24 cellular contexts compared by ENCODE assay signal in genomic region chr2:216001612-216002215, GRCh38. TPM values are rescaled to one million over a fixed set of nuclear protein-coding genes. Genes with fewer than 3 reads are reported as not detected.
DNase-seq lines count a peak whose midpoint lies in the region; ATAC-seq and TF ChIP-seq lines count a peak whose summit lies in the region.
"Had no signal": no experiment of that assay in that cellular context is flagged by ENCODE, and none has a peak within 500 bp of the region (broad histone marks: within the 10 kb centered on the region; RNA-seq: fewer than 3 reads in every experiment).

No MANE protein-coding gene starts in this region.

- intact Hi-C loops in prostate gland (cut with DNase I): no loop called here

- peaks cover 0 to 8% (median 0%) of the 10 kb centered on the region in 11 experiments; a peak in 1 of 22 replicates for H3K36me3 ChIP-seq in BLaER1 treated with 17β-estradiol and CSF1 and Interleukin-3, amounts not matched to agents 10 nM and 100 nM
- H3K36me3 ChIP-seq in OCI-LY3 (replicated peaks; ENCODE audit: low read depth, low read length) (peaks cover 23% of the 10 kb centered on the region), iPS-20b (ENCODE audit: insufficient read depth, low read depth, low read length) (peaks cover 13% of the 10 kb centered on the region), prostate gland (no peaks in the 10 kb centered on the region)
- H3K36me3 ChIP-seq: thoracic aorta had no signal

- no peaks in the 10 kb centered on the region for H3K9me3 Mint-ChIP-seq in chondrocyte (ENCODE audit: low read depth)
- H3K9me3 Mint-ChIP-seq: activated naive CD8-positive, alpha-beta T cell treated with anti-CD3 and anti-CD28 coated beads for 36 hours; activated T-helper 17 cell treated with anti-CD3 and anti-CD28 coated beads, Interleukin-2, amount 50 U/mL, for 72 hours; effector memory CD8-positive, alpha-beta T cell; mesothelial cell of epicardium; natural killer cell; T-cell had no signal

- peak overlapping the region in 10 of 11 experiments; percentile 37 to 71 (median 58); a peak in 19 of 22 replicates for H3K4me2 ChIP-seq in BLaER1 treated with 17β-estradiol and CSF1 and Interleukin-3, amounts not matched to agents 10 nM and 100 nM
- H3K4me2 ChIP-seq in OCI-LY3 (ENCODE audit: low read length): peak overlapping the region; percentile 81

- H3K79me2 ChIP-seq in OCI-LY3 (ENCODE audit: low read length): peaks cover 97% of the 10 kb centered on the region

- H4K20me1 ChIP-seq in BLaER1 treated with 17β-estradiol and CSF1 and Interleukin-3, amounts not matched to agents 10 nM and 100 nM: peaks cover 0 to 13% (median 0%) of the 10 kb centered on the region in 11 experiments; a peak in 1 of 22 replicates
- peaks cover 81% of the 10 kb centered on the region for H4K20me1 ChIP-seq in OCI-LY3 (ENCODE audit: insufficient read depth, low read length)

- H3K4me1 ChIP-seq in BLaER1 treated with 17β-estradiol and CSF1 and Interleukin-3, amounts not matched to agents 10 nM and 100 nM: peaks cover 46 to 64% (median 50%) of the 10 kb centered on the region in 10 experiments
- H3K4me1 ChIP-seq in OCI-LY3 (ENCODE audit: low read length): peaks cover 65% of the 10 kb centered on the region
- peaks cover 36% of the 10 kb centered on the region for H3K4me1 ChIP-seq in iPS-20b (ENCODE audit: insufficient read depth, low read length)
- H3K4me1 ChIP-seq in prostate gland (replicated peaks): no peaks in the 10 kb centered on the region

- no peak overlapping the region for H3K27ac Mint-ChIP-seq in chondrocyte (ENCODE audit: unreplicated experiment)
- H3K27ac Mint-ChIP-seq: activated naive CD8-positive, alpha-beta T cell treated with anti-CD3 and anti-CD28 coated beads for 36 hours; natural killer cell; stimulated activated naive B cell treated with anti-CD40 and anti-IgM and Interleukin-4, amounts not matched to agents 10 μg/mL and 1 μg/mL and 100 μg/mL, for 72 hours had no signal

- no peaks in the 10 kb centered on the region for H3K27me3 ChIP-seq in BLaER1 treated with 17β-estradiol and CSF1 and Interleukin-3, amounts not matched to agents 10 nM and 100 nM
- H3K27me3 ChIP-seq in OCI-LY3 (ENCODE audit: low read depth, low read length) (no peaks in the 10 kb centered on the region), iPS-20b (ENCODE audit: insufficient read depth, low read length) (no peaks in the 10 kb centered on the region), prostate gland (replicated peaks; ENCODE audit: insufficient read depth) (no peaks in the 10 kb centered on the region)

- in situ Hi-C loops in KBM-7 (cut with MboI; ENCODE audit: low pct_unique_long_range_greater_than_20kb, low sequenced_read_pairs): no loop called here

- no peaks in the 10 kb centered on the region for H3K9me3 ChIP-seq in BLaER1 treated with 17β-estradiol and CSF1 and Interleukin-3, amounts not matched to agents 10 nM and 100 nM (replicated peaks in 1 of 11)
- H3K9me3 ChIP-seq in OCI-LY3 (ENCODE audit: insufficient read depth, low read length): no peaks in the 10 kb centered on the region
- H3K9me3 ChIP-seq in iPS-20b (ENCODE audit: insufficient read depth, low read depth, low read length): no peaks in the 10 kb centered on the region
- no peaks in the 10 kb centered on the region for H3K9me3 ChIP-seq in prostate gland
- H3K9me3 ChIP-seq: thoracic aorta had no signal

- peak; percentile 20 for ATAC-seq in GM19043 (IDR thresholded peaks at IDR 0.05; ENCODE audit: low read depth, unreplicated experiment)
- ATAC-seq: activated T-helper 17 cell treated with anti-CD3 and anti-CD28 coated beads, Interleukin-2, amount 50 U/mL, for 72 hours; effector memory CD8-positive, alpha-beta T cell; natural killer cell; T-cell had no signal

- DNase-seq in chondrocyte (ENCODE audit: low spot score) (no peak), prostate gland (ENCODE audit: low spot score) (no peak), KBM-7 (no peak), GM10266 (ENCODE audit: extremely low spot score) (no peak)
- DNase-seq: activated CD4-positive, alpha-beta T cell treated with anti-CD3 and anti-CD28 coated beads for 48 hours; activated naive CD8-positive, alpha-beta T cell treated with anti-CD3 and anti-CD28 coated beads for 36 hours; effector memory CD8-positive, alpha-beta T cell; left colon; MV-4-11; natural killer cell; NCI-H1694 treated with DMSO at 0.1 percent for 48 hours; NCI-H446; Right ventricle myocardium superior; stimulated activated CD4-positive, alpha-beta T cell treated with anti-CD3 and anti-CD28 coated beads, Interleukin-2, amount 100 ng/mL, for 24 hours; stimulated activated naive B cell treated with anti-CD40 and anti-IgM and Interleukin-4, amounts not matched to agents 10 μg/mL and 1 μg/mL and 100 μg/mL, for 72 hours; T-cell had no signal

- peaks cover 11% of the 10 kb centered on the region for H3K4me1 Mint-ChIP-seq in chondrocyte (ENCODE audit: low read depth)

- no peak overlapping the region for H3K4me3 ChIP-seq in BLaER1 treated with 17β-estradiol and CSF1 and Interleukin-3, amounts not matched to agents 10 nM and 100 nM
- H3K4me3 ChIP-seq in OCI-LY3 (ENCODE audit: low read length): peak overlapping the region; percentile 45
- no peak overlapping the region for H3K4me3 ChIP-seq in iPS-20b (ENCODE audit: low read length)
- no peak overlapping the region for H3K4me3 ChIP-seq in prostate gland
- H3K4me3 ChIP-seq: thoracic aorta had no signal

- WGBS in prostate gland: 78% methylated on average over 4 of the region's 4 CpGs

- no peak for TF ChIP-seq POLR2A in prostate gland (IDR thresholded peaks at IDR 0.05)

- no peak overlapping the region for H3K9ac ChIP-seq in BLaER1 treated with 17β-estradiol and CSF1 and Interleukin-3, amounts not matched to agents 10 nM and 100 nM
- peak overlapping the region; percentile 59 for H3K9ac ChIP-seq in OCI-LY3 (ENCODE audit: low read length)
- peak overlapping the region; percentile 33; the same call in 1 of the 2 replicates for H3K9ac ChIP-seq in iPS-20b (ENCODE audit: low read depth, low read length)

- peaks cover 3% of the 10 kb centered on the region for H3K36me3 Mint-ChIP-seq in chondrocyte (ENCODE audit: low read depth)
- H3K36me3 Mint-ChIP-seq: natural killer cell had no signal

- no peaks in the 10 kb centered on the region for H3K27me3 Mint-ChIP-seq in chondrocyte (ENCODE audit: low read depth)
- H3K27me3 Mint-ChIP-seq: activated naive CD8-positive, alpha-beta T cell treated with anti-CD3 and anti-CD28 coated beads for 36 hours; activated T-helper 17 cell treated with anti-CD3 and anti-CD28 coated beads, Interleukin-2, amount 50 U/mL, for 72 hours; effector memory CD8-positive, alpha-beta T cell; stimulated activated naive B cell treated with anti-CD40 and anti-IgM and Interleukin-4, amounts not matched to agents 10 μg/mL and 1 μg/mL and 100 μg/mL, for 72 hours; T-cell had no signal

- no peak overlapping the region for H2AFZ ChIP-seq in OCI-LY3 (ENCODE audit: low read depth, low read length)

- H3K4me3 Mint-ChIP-seq in chondrocyte (ENCODE audit: unreplicated experiment): no peak overlapping the region
- H3K4me3 Mint-ChIP-seq: activated naive CD8-positive, alpha-beta T cell treated with anti-CD3 and anti-CD28 coated beads for 36 hours; CD14-positive monocyte; mesothelial cell of epicardium; natural killer cell; T-cell had no signal

- peak overlapping the region in 1 of 11 experiments; percentile 5; a peak in 2 of 22 replicates for H3K27ac ChIP-seq in BLaER1 treated with 17β-estradiol and CSF1 and Interleukin-3, amounts not matched to agents 10 nM and 100 nM
- peak overlapping the region; percentile 89 for H3K27ac ChIP-seq in OCI-LY3 (ENCODE audit: low read length)
- no peak overlapping the region for H3K27ac ChIP-seq in iPS-20b (ENCODE audit: low read length)
- no peak overlapping the region for H3K27ac ChIP-seq in prostate gland
- H3K27ac ChIP-seq: thoracic aorta had no signal

- TF ChIP-seq CTCF in OCI-LY3 (IDR thresholded peaks at IDR 0.05; ENCODE audit: low read depth, low read length) (no peak), chondrocyte (IDR thresholded peaks at IDR 0.05) (no peak), prostate gland (IDR thresholded peaks at IDR 0.05) (no peak), GM10266 (IDR thresholded peaks at IDR 0.05; ENCODE audit: control insufficient read depth, insufficient read depth, low read depth, missing control alignments) (no peak)

RNA-seq across cellular contexts. Expression of gene MREG, which starts 11.6 kb away (rescaled TPM):
- 1.8 to 4.5 TPM (median 2.7 TPM) in 3 replicates for total RNA-seq in chondrocyte
- 1 to 10 TPM; 9.0 to 9.5 TPM for total RNA-seq in prostate gland

Comparison
In these comparisons a context has a peak if more than half of its experiments do, and no peak if none do; other contexts are left out.
1. H3K9ac ChIP-seq: peak in OCI-LY3 (single experiment) and iPS-20b (single experiment); none in BLaER1 treated with 17β-estradiol and CSF1 and Interleukin-3, amounts not matched to agents 10 nM and 100 nM (0 of 11).